In the genomic region with DNA sequence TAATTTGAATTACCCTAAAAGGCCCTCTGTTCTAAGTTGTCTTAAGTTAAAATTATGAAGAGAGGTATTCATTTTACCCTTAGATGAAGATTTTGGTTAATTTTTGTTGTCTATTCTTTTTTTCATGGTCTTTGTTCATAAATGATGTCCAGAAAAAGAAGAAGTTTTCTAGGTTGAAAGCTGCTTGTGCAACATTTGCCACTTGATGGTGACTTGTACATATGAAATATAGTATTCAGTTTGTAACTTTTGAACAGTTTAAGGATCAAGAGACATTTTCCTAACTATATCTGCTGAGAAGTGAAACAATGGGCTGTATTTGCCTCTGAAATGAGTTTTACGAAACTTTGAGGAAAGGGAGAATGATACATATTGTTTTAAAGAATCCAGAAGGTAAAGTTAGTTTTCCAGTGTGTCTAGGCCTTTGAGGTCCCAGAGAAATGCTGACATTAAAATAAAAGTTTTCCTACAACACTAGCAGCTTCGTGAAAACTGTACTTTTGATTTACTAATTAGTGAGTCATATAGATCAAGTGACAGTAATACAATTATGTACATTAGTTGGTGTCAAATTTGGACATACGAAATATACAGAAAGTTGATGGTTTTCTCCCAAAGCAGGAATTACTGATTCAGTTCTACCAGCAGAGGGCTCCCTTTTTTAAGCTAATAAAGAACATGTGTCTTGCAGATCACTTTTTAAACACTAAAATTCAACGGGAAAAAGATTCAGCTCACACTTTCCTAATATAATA, we compare ENCODE assay signal across 8 cellular contexts.
DNase-seq lines count a peak whose midpoint lies in the region; ATAC-seq and TF ChIP-seq lines count a peak whose summit lies in the region.

No MANE protein-coding gene starts in this region.

- H3K4me1 ChIP-seq in upper lobe of right lung = peaks cover 74% of the 10 kb centered on the region

- intact Hi-C loops in upper lobe of right lung (cut with DNase I) = loop anchor here (10.0 kb wide), 1 partner anchor 169 kb away; no protein-coding TSS in a partner anchor

- in situ Hi-C loops in astrocyte of the cerebellum (cut with HindIII; ENCODE audit: low sequenced_read_pairs) = no loop called here

- H3K27ac ChIP-seq in upper lobe of right lung = peak overlapping the region; percentile 43

- POLR2A ChIA-PET in AG04449 (lab: Yijun Ruan, JAX) = no interaction called here

- H3K4me3 ChIP-seq in AG04449 (ENCODE audit: low read depth, low read length) (no peak overlapping the region), astrocyte of the cerebellum (ENCODE audit: low read depth, low read length) (no peak overlapping the region), upper lobe of right lung (no peak overlapping the region)

- CTCF ChIA-PET in AG04449 (lab: Yijun Ruan, JAX) = interaction anchor here (0.6 to 3.6 kb wide), 82 partner anchors 8 to 952 kb away, joined by 3 to 75 read pairs (median 4); no protein-coding TSS in a partner anchor

- DNase-seq in AG04449 (ENCODE audit: low read depth, low spot score) (no peak), ELR (ENCODE audit: low read depth) (peak; percentile 76), NCI-H446 treated with DMSO at 0.1 percent for 48 hours (lab: John Stamatoyannopoulos, UW) (peak; percentile 44), astrocyte of the cerebellum (ENCODE audit: low read depth) (peak; percentile 49), left kidney (ENCODE audit: low read depth, low spot score) (peak; percentile 77), upper lobe of right lung (no peak)

- no peaks in the 10 kb centered on the region for H3K27me3 ChIP-seq in upper lobe of right lung

- H3K9me3 ChIP-seq in upper lobe of right lung = no peaks in the 10 kb centered on the region

- TF ChIP-seq CTCF in AG04449 (IDR thresholded peaks at IDR 0.05; ENCODE audit: insufficient read depth, low read length, missing control alignments) = peak; percentile 45
- TF ChIP-seq CTCF in astrocyte of the cerebellum (IDR thresholded peaks at IDR 0.05; ENCODE audit: low read depth, low read length, missing control alignments) = peak; percentile 51
- TF ChIP-seq CTCF in upper lobe of right lung (IDR thresholded peaks at IDR 0.05) = peak; percentile 77

- no peak for ATAC-seq in upper lobe of right lung
- no peak for ATAC-seq in GM19397 (IDR thresholded peaks at IDR 0.05; ENCODE audit: unreplicated experiment)
- no peak for ATAC-seq in HG02610 (IDR thresholded peaks at IDR 0.05; ENCODE audit: unreplicated experiment)

- peaks cover 47% of the 10 kb centered on the region for H3K36me3 ChIP-seq in upper lobe of right lung

Comparison
In these comparisons a context has a peak if more than half of its experiments do, and no peak if none do; other contexts are left out.
1. DNase-seq: peak in ELR (single experiment), NCI-H446 treated with DMSO at 0.1 percent for 48 hours (single experiment), astrocyte of the cerebellum (single experiment) and left kidney (single experiment); none in AG04449 (single experiment) and upper lobe of right lung (single experiment).
2. Peak in every context shown above with its lines, with median percentiles within 50 percentile points of each other: CTCF ChIP-seq.